In the genomic region with DNA sequence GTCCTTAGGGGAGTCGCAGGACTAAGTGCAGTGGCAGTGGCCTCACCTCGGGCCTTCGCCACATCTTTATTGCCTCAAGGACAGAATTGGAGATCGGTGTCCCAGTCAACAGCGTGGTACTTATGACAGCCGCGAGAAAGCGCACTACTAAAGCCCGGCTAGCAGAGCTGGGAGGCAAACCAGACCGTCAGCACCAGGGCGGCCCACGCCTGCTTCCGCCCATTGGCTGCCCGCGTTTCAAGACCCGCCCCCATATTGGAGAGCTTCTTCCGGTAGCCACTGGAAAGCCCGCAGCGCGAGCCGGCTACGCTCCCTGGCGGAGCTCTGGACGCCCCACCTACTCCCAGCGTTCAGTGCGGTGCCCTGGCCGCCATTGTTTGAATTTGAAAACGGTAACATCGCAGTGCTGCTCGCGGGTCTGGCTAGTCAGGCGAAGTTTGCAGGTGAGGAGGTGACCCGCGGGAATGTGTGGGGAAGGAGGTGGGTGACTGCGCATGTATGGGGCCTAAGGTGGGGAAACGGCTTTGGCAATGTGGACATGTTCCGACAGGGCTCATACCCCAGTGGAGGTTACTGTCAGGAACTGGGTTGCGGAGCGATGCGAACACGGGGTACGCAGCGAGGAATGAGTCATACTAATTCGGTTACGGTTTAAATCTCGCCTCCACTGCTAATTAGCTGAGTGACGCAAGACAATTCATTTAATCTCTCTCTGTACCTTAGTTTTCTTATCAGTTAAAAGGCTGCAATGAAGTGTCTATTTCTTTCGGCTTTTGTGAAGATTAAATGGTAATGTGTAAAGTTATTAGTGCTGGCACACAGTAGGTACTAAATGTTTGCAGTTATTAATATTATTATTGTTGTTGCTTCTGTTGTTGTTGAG, we compare ENCODE assay signal across 1 cellular context.
TF ChIP-seq lines count a peak whose summit lies in the region.

A gene with protein sequence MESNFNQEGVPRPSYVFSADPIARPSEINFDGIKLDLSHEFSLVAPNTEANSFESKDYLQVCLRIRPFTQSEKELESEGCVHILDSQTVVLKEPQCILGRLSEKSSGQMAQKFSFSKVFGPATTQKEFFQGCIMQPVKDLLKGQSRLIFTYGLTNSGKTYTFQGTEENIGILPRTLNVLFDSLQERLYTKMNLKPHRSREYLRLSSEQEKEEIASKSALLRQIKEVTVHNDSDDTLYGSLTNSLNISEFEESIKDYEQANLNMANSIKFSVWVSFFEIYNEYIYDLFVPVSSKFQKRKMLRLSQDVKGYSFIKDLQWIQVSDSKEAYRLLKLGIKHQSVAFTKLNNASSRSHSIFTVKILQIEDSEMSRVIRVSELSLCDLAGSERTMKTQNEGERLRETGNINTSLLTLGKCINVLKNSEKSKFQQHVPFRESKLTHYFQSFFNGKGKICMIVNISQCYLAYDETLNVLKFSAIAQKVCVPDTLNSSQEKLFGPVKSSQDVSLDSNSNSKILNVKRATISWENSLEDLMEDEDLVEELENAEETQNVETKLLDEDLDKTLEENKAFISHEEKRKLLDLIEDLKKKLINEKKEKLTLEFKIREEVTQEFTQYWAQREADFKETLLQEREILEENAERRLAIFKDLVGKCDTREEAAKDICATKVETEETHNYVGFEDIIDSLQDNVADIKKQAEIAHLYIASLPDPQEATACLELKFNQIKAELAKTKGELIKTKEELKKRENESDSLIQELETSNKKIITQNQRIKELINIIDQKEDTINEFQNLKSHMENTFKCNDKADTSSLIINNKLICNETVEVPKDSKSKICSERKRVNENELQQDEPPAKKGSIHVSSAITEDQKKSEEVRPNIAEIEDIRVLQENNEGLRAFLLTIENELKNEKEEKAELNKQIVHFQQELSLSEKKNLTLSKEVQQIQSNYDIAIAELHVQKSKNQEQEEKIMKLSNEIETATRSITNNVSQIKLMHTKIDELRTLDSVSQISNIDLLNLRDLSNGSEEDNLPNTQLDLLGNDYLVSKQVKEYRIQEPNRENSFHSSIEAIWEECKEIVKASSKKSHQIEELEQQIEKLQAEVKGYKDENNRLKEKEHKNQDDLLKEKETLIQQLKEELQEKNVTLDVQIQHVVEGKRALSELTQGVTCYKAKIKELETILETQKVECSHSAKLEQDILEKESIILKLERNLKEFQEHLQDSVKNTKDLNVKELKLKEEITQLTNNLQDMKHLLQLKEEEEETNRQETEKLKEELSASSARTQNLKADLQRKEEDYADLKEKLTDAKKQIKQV (N-terminal part only) (plus strand): TSS at position 353 of the 883 bp plus-strand sequence. CDS start 3,705 bp downstream, outside the sequence.

TF ChIP-seq in HepG2, 621 proteins besides CTCF, POLR2A, EP300 and RAD21 (continued from another document and continues in another):
- peak in 1 of 2 experiments; percentile 88; a peak in 2 of 4 replicates for TF ChIP-seq ATF4 (CRISPR knock-in tag; IDR thresholded peaks at IDR 0.05)
- TF ChIP-seq, protein P1, sequence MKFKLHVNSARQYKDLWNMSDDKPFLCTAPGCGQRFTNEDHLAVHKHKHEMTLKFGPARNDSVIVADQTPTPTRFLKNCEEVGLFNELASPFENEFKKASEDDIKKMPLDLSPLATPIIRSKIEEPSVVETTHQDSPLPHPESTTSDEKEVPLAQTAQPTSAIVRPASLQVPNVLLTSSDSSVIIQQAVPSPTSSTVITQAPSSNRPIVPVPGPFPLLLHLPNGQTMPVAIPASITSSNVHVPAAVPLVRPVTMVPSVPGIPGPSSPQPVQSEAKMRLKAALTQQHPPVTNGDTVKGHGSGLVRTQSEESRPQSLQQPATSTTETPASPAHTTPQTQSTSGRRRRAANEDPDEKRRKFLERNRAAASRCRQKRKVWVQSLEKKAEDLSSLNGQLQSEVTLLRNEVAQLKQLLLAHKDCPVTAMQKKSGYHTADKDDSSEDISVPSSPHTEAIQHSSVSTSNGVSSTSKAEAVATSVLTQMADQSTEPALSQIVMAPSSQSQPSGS (CRISPR knock-in tag; IDR thresholded peaks at IDR 0.05), result peak; percentile 57; the same call in 1 of the 2 replicates
- TF ChIP-seq PITX1 (CRISPR knock-in tag; IDR thresholded peaks at IDR 0.05), result peak; percentile 50; the same call in 1 of the 2 replicates
- TF ChIP-seq ZSCAN12 (CRISPR knock-in tag; IDR thresholded peaks at IDR 0.05), result no peak
- TF ChIP-seq ZNF607 (CRISPR knock-in tag; IDR thresholded peaks at IDR 0.05; ENCODE audit: borderline replicate concordance), result no peak
- peak; percentile 77 for TF ChIP-seq MED1 (CRISPR knock-in tag; IDR thresholded peaks at IDR 0.05)
- peak; percentile 76 for TF ChIP-seq UBTF (CRISPR knock-in tag; IDR thresholded peaks at IDR 0.05)
- TF ChIP-seq ZBTB1 (CRISPR knock-in tag; IDR thresholded peaks at IDR 0.05; ENCODE audit: borderline replicate concordance), result no peak
- TF ChIP-seq, protein P2, sequence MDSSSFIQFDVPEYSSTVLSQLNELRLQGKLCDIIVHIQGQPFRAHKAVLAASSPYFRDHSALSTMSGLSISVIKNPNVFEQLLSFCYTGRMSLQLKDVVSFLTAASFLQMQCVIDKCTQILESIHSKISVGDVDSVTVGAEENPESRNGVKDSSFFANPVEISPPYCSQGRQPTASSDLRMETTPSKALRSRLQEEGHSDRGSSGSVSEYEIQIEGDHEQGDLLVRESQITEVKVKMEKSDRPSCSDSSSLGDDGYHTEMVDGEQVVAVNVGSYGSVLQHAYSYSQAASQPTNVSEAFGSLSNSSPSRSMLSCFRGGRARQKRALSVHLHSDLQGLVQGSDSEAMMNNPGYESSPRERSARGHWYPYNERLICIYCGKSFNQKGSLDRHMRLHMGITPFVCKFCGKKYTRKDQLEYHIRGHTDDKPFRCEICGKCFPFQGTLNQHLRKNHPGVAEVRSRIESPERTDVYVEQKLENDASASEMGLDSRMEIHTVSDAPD (CRISPR knock-in tag; IDR thresholded peaks at IDR 0.05), result peak; percentile 83; the same call in 1 of the 2 replicates
- no peak for TF ChIP-seq SMARCC2 (IDR thresholded peaks at IDR 0.05)
- peak; percentile 41; the same call in 1 of the 2 replicates for TF ChIP-seq FOXO1 (CRISPR knock-in tag; IDR thresholded peaks at IDR 0.05)
- TF ChIP-seq TOE1 (CRISPR knock-in tag; IDR thresholded peaks at IDR 0.05), result no peak
- no peak for TF ChIP-seq CENPT (CRISPR knock-in tag; IDR thresholded peaks at IDR 0.05; ENCODE audit: low read depth)
- TF ChIP-seq LBX2 (CRISPR knock-in tag; IDR thresholded peaks at IDR 0.05; ENCODE audit: borderline replicate concordance), result no peak
- TF ChIP-seq ZNF18 (CRISPR knock-in tag; IDR thresholded peaks at IDR 0.05; ENCODE audit: insufficient replicate concordance), result no peak
- no peak for TF ChIP-seq CEBPG (CRISPR knock-in tag; IDR thresholded peaks at IDR 0.05)
- no peak for TF ChIP-seq RARG (CRISPR knock-in tag; IDR thresholded peaks at IDR 0.05; ENCODE audit: low read depth)
- no peak for TF ChIP-seq LRRFIP1 (CRISPR knock-in tag; conservative IDR thresholded peaks at IDR 0.05)
- TF ChIP-seq PAX8 (CRISPR knock-in tag; IDR thresholded peaks at IDR 0.05; ENCODE audit: borderline replicate concordance), result no peak
- peak; percentile 55 for TF ChIP-seq ZNF792 (CRISPR knock-in tag; IDR thresholded peaks at IDR 0.05)
- no peak for TF ChIP-seq NAIF1 (CRISPR knock-in tag; IDR thresholded peaks at IDR 0.05; ENCODE audit: borderline replicate concordance)
- TF ChIP-seq ETV5 (CRISPR knock-in tag; IDR thresholded peaks at IDR 0.05; ENCODE audit: borderline replicate concordance), result peak; percentile 53; the same call in 1 of the 2 replicates
- TF ChIP-seq AHR (CRISPR knock-in tag; IDR thresholded peaks at IDR 0.05), result no peak
- peak; percentile 90 for TF ChIP-seq MEF2D (CRISPR knock-in tag; IDR thresholded peaks at IDR 0.05)
- 0 out of 2 replicates have a peak, but pooled peaks have one; percentile 43 for TF ChIP-seq ATF6 (CRISPR knock-in tag; conservative IDR thresholded peaks at IDR 0.05)
- TF ChIP-seq ZBED4 (CRISPR knock-in tag; IDR thresholded peaks at IDR 0.05; ENCODE audit: borderline replicate concordance), result peak; percentile 59; the same call in 1 of the 2 replicates
- TF ChIP-seq TRIM24 (CRISPR knock-in tag; IDR thresholded peaks at IDR 0.05), result no peak
- peak; percentile 26; the same call in 1 of the 2 replicates for TF ChIP-seq ZNF768 (CRISPR knock-in tag; IDR thresholded peaks at IDR 0.05)
